11 cellular contexts compared by ENCODE assay signal in the genomic region with DNA sequence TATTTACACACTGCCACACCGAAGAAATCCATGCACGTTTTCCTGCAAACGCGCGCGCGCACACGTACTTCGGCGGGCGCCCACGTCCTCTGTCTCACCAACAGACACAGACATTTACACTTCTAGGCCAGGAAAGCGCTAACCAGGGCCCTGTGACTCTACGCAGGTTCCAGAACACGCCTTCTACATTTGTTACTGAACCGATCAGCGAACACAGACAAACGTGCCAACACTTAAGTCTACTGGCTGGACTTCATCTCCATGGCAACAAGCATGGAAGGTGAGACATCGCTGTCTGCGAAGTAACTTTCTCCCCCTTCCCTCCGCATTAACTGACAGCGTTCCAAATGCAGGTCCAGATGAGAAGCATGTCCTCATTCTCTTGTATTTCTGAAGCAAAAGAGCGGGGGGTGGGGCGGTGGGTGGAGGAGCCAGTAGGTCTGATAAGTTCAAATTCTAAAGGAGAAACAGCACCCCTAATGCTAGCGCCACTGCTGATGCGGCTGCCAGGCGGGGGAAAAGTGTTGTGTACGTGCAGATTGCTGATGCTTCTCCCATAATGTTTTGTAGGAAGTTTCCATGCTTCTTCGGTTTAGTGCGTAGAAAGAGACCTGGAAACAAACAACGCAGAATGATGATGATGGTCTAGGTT. TPM values are rescaled to one million over a fixed set of nuclear protein-coding genes. Genes with fewer than 3 reads are reported as not detected.
DNase-seq lines count a peak whose midpoint lies in the region; ATAC-seq and TF ChIP-seq lines count a peak whose summit lies in the region.
"Had no signal": no experiment of that assay in that cellular context is flagged by ENCODE, and none has a peak within 500 bp of the region (broad histone marks: within the 10 kb centered on the region; RNA-seq: fewer than 3 reads in every experiment).

A gene (plus strand): TSS at position 92 of the 652 bp plus-strand sequence. CDS start 9,636 bp downstream, outside the sequence.

- H2AK5ac ChIP-seq in mesendoderm (ENCODE audit: low read length), result no peak within 1 kb of the TSS

- no peak within 1 kb of the TSS for H4K5ac ChIP-seq in mesendoderm (ENCODE audit: low read length)

- CTCF ChIA-PET in A673 (lab: Charles Lee), result no interaction called here

- no peak within 1 kb of the TSS for H2BK120ac ChIP-seq in mesendoderm (ENCODE audit: low read depth, low read length)

- H3K36me3 ChIP-seq in left ventricle myocardium inferior, result no peaks in the 10 kb centered on the region
- H3K36me3 ChIP-seq in brain microvascular endothelial cell (replicated peaks), result no peaks in the 10 kb centered on the region
- H3K36me3 ChIP-seq in mesendoderm (ENCODE audit: control insufficient read depth, insufficient read depth, low read length), result no peaks in the 10 kb centered on the region
- no peaks in the 10 kb centered on the region for H3K36me3 ChIP-seq in A673 (ENCODE audit: insufficient read depth, low read length, poor library complexity, severe bottlenecking)
- H3K36me3 ChIP-seq: tibial nerve had no signal

- H3K27ac ChIP-seq in left ventricle myocardium inferior (replicated peaks) (no peak within 1 kb of the TSS), brain microvascular endothelial cell (no peak within 1 kb of the TSS), mesendoderm (ENCODE audit: low read depth, low read length) (no peak within 1 kb of the TSS), A673 (ENCODE audit: low read depth, low read length, poor library complexity, severe bottlenecking) (no peak within 1 kb of the TSS)
- H3K27ac ChIP-seq: skin epidermis, tibial nerve had no signal

- peak within 1 kb of the TSS; percentile 58 for H3K4me2 ChIP-seq in mesendoderm (ENCODE audit: low read length)

- no peak within 1 kb of the TSS for H4K8ac ChIP-seq in mesendoderm (ENCODE audit: low read depth, low read length)

- H2BK5ac ChIP-seq in mesendoderm (ENCODE audit: low read length), result no peak within 1 kb of the TSS

- POLR2A ChIA-PET in A673 (lab: Charles Lee; ENCODE audit: low non-redundant PET), result no interaction called here

- H3K27me3 ChIP-seq in left ventricle myocardium inferior (ENCODE audit: low read depth) (peaks cover 55% of the 10 kb centered on the region), brain microvascular endothelial cell (replicated peaks) (no peaks in the 10 kb centered on the region), mesendoderm (ENCODE audit: insufficient read depth, low read length, poor library complexity) (no peaks in the 10 kb centered on the region), A673 (replicated peaks; ENCODE audit: insufficient read depth, low read depth, low read length, poor library complexity) (peaks cover 72% of the 10 kb centered on the region)

- DNase-seq in left ventricle myocardium inferior (no peak), left cardiac atrium (no peak), brain microvascular endothelial cell (no peak), mesendoderm (peak; percentile 63), left lobe of liver (ENCODE audit: low spot score) (no peak), A673 (ENCODE audit: low spot score) (no peak)
- no peak for DNase-seq in activated CD8-positive, alpha-beta memory T cell treated with anti-CD3 and anti-CD28 coated beads for 24 hours

- BruUV-seq in A673 (replicated peaks; lab: Mats Ljungman, UMichigan), result no TSS peak

- no CpG with 5 or more reads among the region's 31 CpGs for WGBS in mesendoderm (ENCODE audit: extremely low coverage, insufficient coverage, low lambda C conversion rate)

- H3K4me1 ChIP-seq in left ventricle myocardium inferior (no peaks in the 10 kb centered on the region), mesendoderm (ENCODE audit: control insufficient read depth, low read depth, low read length) (no peaks in the 10 kb centered on the region), A673 (ENCODE audit: insufficient read depth, low read length, poor library complexity, severe bottlenecking) (no peaks in the 10 kb centered on the region)

- no peak within 1 kb of the TSS for H3K56ac ChIP-seq in mesendoderm (ENCODE audit: low read length)

- peak within 1 kb of the TSS; percentile 14 for H3K4me3 ChIP-seq in left ventricle myocardium inferior
- peak within 1 kb of the TSS; percentile 27 for H3K4me3 ChIP-seq in brain microvascular endothelial cell (ENCODE audit: low read depth, low read length)
- H3K4me3 ChIP-seq in mesendoderm (ENCODE audit: low read length), result no peak within 1 kb of the TSS
- H3K4me3 ChIP-seq in A673 (ENCODE audit: low read depth, low read length, poor library complexity, severe bottlenecking), result no peak within 1 kb of the TSS
- H3K4me3 ChIP-seq: skin epidermis, tibial nerve had no signal

- no peaks in the 10 kb centered on the region for H3K79me2 ChIP-seq in mesendoderm (ENCODE audit: control insufficient read depth, insufficient read depth, low read length)

- no peak within 1 kb of the TSS for H3K23ac ChIP-seq in mesendoderm (ENCODE audit: low read length)

- TF ChIP-seq CTCF in left ventricle myocardium inferior (IDR thresholded peaks at IDR 0.05; ENCODE audit: borderline replicate concordance) (no peak), brain microvascular endothelial cell (IDR thresholded peaks at IDR 0.05; ENCODE audit: low read depth, low read length, missing control alignments) (no peak), A673 (conservative IDR thresholded peaks at IDR 0.05; ENCODE audit: low read depth, low read length) (no peak)

- H2BK15ac ChIP-seq in mesendoderm (replicated peaks; ENCODE audit: low read depth), result no peak within 1 kb of the TSS

- H3K9ac ChIP-seq in mesendoderm (ENCODE audit: low read length), result no peak within 1 kb of the TSS

- no peaks in the 10 kb centered on the region for H3K79me1 ChIP-seq in mesendoderm (ENCODE audit: low read length)

- no peak for ATAC-seq in left cardiac atrium
- no peak for ATAC-seq in left lobe of liver
- no peak for ATAC-seq in GM21737 (IDR thresholded peaks at IDR 0.05; ENCODE audit: unreplicated experiment)
- ATAC-seq: CD8-positive, alpha-beta T cell had no signal

- no peaks in the 10 kb centered on the region for H3K9me3 ChIP-seq in left ventricle myocardium inferior (replicated peaks)
- H3K9me3 ChIP-seq in A673 (ENCODE audit: low read depth, low read length, poor library complexity, severe bottlenecking), result no peaks in the 10 kb centered on the region
- H3K9me3 ChIP-seq: tibial nerve had no signal

- H3K4ac ChIP-seq in mesendoderm (ENCODE audit: low read depth, low read length), result no peak within 1 kb of the TSS

- H3K18ac ChIP-seq in mesendoderm (ENCODE audit: low read length), result no peak within 1 kb of the TSS

- in situ Hi-C loops in brain microvascular endothelial cell (cut with HindIII; ENCODE audit: low pct_ligation_motif_present, low sequenced_read_pairs), result no loop called here

- intact Hi-C loops in left ventricle myocardium inferior (cut with micrococcal nuclease), result no loop called here
- intact Hi-C loops in left cardiac atrium (cut with DNase I), result no loop called here
- intact Hi-C loops in A673 (cut with micrococcal nuclease; ENCODE audit: unreplicated experiment), result no loop called here

RNA-seq across cellular contexts. Expression of the gene that starts here (rescaled TPM):
- total RNA-seq in left ventricle myocardium inferior (not detected), left cardiac atrium (not detected), left lobe of liver (not detected), A673 (2021) (not detected in 2 replicates)
- polyA plus RNA-seq in mesendoderm (2013, experiment 1 of 2), result 0.06 TPM
- 0.04 TPM for polyA plus RNA-seq in mesendoderm (2013, experiment 2 of 2)
- total RNA-seq: CD8-positive, alpha-beta T cell; tibial nerve had no signal

Comparison
In these comparisons a context has a peak if more than half of its experiments do, and no peak if none do; other contexts are left out.
1. H3K4me3 ChIP-seq: peak in left ventricle myocardium inferior (single experiment) and brain microvascular endothelial cell (single experiment); none in mesendoderm (single experiment) and A673 (single experiment).